8 cellular contexts compared by ENCODE assay signal in genomic region chr14:81220488-81220766, GRCh38. TPM values are rescaled to one million over a fixed set of nuclear protein-coding genes. Genes with fewer than 3 reads are reported as not detected.
DNase-seq lines count a peak whose midpoint lies in the region; ATAC-seq, FAIRE-seq and TF ChIP-seq lines count a peak whose summit lies in the region.

No MANE protein-coding gene starts in this region.

- no peak for TF ChIP-seq CTCF in H9 (conservative IDR thresholded peaks at IDR 0.05)
- no peak for TF ChIP-seq CTCF in fibroblast of pulmonary artery (IDR thresholded peaks at IDR 0.05; ENCODE audit: low read length, missing control alignments)
- TF ChIP-seq CTCF in gastrocnemius medialis (IDR thresholded peaks at IDR 0.05 in 4 of 5, conservative IDR thresholded peaks at IDR 0.05 in 1 of 5): no peak

- H3K27ac ChIP-seq in H9 (ENCODE audit: insufficient read length, low read depth, low read length) (peak overlapping the region; percentile 55), gastrocnemius medialis (peak overlapping the region; percentile 92 to 98 (median 96))

- DNase-seq in H9 (no peak), T-cell (peak in 5 of 34 experiments; percentile 11 to 35 (median 27)), fibroblast of pulmonary artery (ENCODE audit: low read depth) (peak; percentile 26), gastrocnemius medialis (no peak), NCI-H2171 treated with DMSO at 0.1 percent for 48 hours (lab: John Stamatoyannopoulos, UW) (no peak), HTR-8/SVneo (ENCODE audit: insufficient read length, low spot score) (no peak), erythroblast (lab: John Stamatoyannopoulos, UW) (no peak)
- no peak for DNase-seq in effector CD4-positive, alpha-beta T cell

- no peaks in the 10 kb centered on the region for H3K79me1 ChIP-seq in H9 (ENCODE audit: insufficient read depth, low read depth, low read length, poor library complexity, severe bottlenecking)

- peak overlapping the region; percentile 91 to 94 for H3K4me3 Mint-ChIP-seq in H9
- peak overlapping the region; percentile 94 for H3K4me3 Mint-ChIP-seq in T-cell

- CTCF ChIA-PET in T-cell (lab: Charles Lee): interaction anchor here in 1 of 2 donors (0.5 to 1.2 kb wide), 3 partner anchors 49 to 279 kb away, joined by 3 to 4 read pairs (median 3); partner anchors contain the start of gene CEP128

- H4K8ac ChIP-seq in H9 (replicated peaks; ENCODE audit: insufficient read length, low read depth, low read length): no peak overlapping the region

- peaks cover 7% of the 10 kb centered on the region for H3K23me2 ChIP-seq in H9 (ENCODE audit: insufficient read length, low read depth, low read length, poor library complexity, severe bottlenecking)

- H3K4me3 ChIP-seq in fibroblast of pulmonary artery (replicated peaks; ENCODE audit: low read depth, low read length) (peak overlapping the region; percentile 76), gastrocnemius medialis (peak overlapping the region; percentile 74 to 93 (median 90))

- H3K36me3 ChIP-seq in gastrocnemius medialis: peaks cover 0 to 8% of the 10 kb centered on the region in 2 donors

- peak overlapping the region; percentile 62 for H3K18ac ChIP-seq in H9 (ENCODE audit: insufficient read length, low read depth, low read length)

- H2BK15ac ChIP-seq in H9 (ENCODE audit: low read depth, low read length): no peak overlapping the region

- no peaks in the 10 kb centered on the region; the same call in none of the 2 replicates for H3K4me1 ChIP-seq in H9 (ENCODE audit: insufficient read depth, low read length)
- H3K4me1 ChIP-seq in gastrocnemius medialis: peaks cover 27 to 30% of the 10 kb centered on the region in 2 donors

- H3K36me3 Mint-ChIP-seq in H9 (ENCODE audit: insufficient read depth in 1 of 3, low read depth in 3 of 3): peaks cover 13 to 20% (median 17%) of the 10 kb centered on the region in 3 experiments; a peak in 6 of 7 replicates
- H3K36me3 Mint-ChIP-seq in T-cell: peaks cover 12% of the 10 kb centered on the region

- no peak overlapping the region for H2BK5ac ChIP-seq in H9 (ENCODE audit: insufficient read length, low read length)

- H3K4me1 Mint-ChIP-seq in H9 (peaks cover 30 to 31% of the 10 kb centered on the region in 2 experiments), T-cell (peaks cover 38 to 48% (median 39%) of the 10 kb centered on the region in 3 donors)

- in situ Hi-C loops in gastrocnemius medialis (cut with MboI; ENCODE audit: low sequenced_read_pairs in 4 of 4): no loop called here

- H3K14ac ChIP-seq in H9 (ENCODE audit: insufficient read depth, low read length): peak overlapping the region; percentile 80; the same call in 1 of the 2 replicates

- H4K91ac ChIP-seq in H9 (ENCODE audit: insufficient read length, low read depth, low read length): no peak overlapping the region

- ATAC-seq in T-cell (replicated peaks in 1 of 4) (no peak), gastrocnemius medialis (no peak)

- peaks cover 3% of the 10 kb centered on the region; the same call in 1 of the 2 replicates for H3K27me3 Mint-ChIP-seq in H9 (ENCODE audit: low read depth)
- H3K27me3 Mint-ChIP-seq in T-cell: no peaks in the 10 kb centered on the region

- H3T11ph ChIP-seq in H9 (ENCODE audit: low read length): no peak overlapping the region

- H3K4me2 ChIP-seq in H9 (ENCODE audit: insufficient read depth, insufficient read length, low read length): peak overlapping the region; percentile 33

- H4K20me1 ChIP-seq in H9 (ENCODE audit: control insufficient read depth, insufficient read depth, insufficient read length): no peaks in the 10 kb centered on the region

- H3K9me3 ChIP-seq in H9 (ENCODE audit: control insufficient read depth, low read depth, low read length) (no peaks in the 10 kb centered on the region), gastrocnemius medialis (no peaks in the 10 kb centered on the region)

- POLR2A ChIA-PET in T-cell (lab: Charles Lee): interaction anchor here (0.6 to 1.8 kb wide), 4 partner anchors 24 to 313 kb away, joined by 3 to 12 read pairs (median 6); partner anchors contain the start of gene SEL1L (in 1 of the 2)

- intact Hi-C loops in gastrocnemius medialis (cut with DNase I; ENCODE audit: low total_unique reads): loop anchor here (5.0 kb wide), 2 partner anchors 232 to 312 kb away; partner anchors contain the start of gene SEL1L

- no peak overlapping the region for H4K5ac ChIP-seq in H9 (ENCODE audit: insufficient read length, low read depth, low read length)

- no peak overlapping the region; the same call in 1 of the 2 replicates for H3K4ac ChIP-seq in H9 (ENCODE audit: low read depth, low read length)

- no CpG with 5 or more reads among the region's 10 CpGs for WGBS in H9 (ENCODE audit: extremely low coverage, insufficient read length, low lambda C conversion rate)

- peaks cover 11% of the 10 kb centered on the region; the same call in 1 of the 2 replicates for H3K79me2 ChIP-seq in H9 (ENCODE audit: insufficient read depth, low read length)

- H3K27me3 ChIP-seq in H9 (ENCODE audit: insufficient read depth, low read length) (no peaks in the 10 kb centered on the region; the same call in 1 of the 2 replicates), gastrocnemius medialis (no peaks in the 10 kb centered on the region)

- H3K27ac Mint-ChIP-seq in H9 (peak overlapping the region; percentile 96 to 99 (median 98)), T-cell (peak overlapping the region; percentile 98 to 99)

- H3K9me3 Mint-ChIP-seq in H9: peaks cover 0 to 5% of the 10 kb centered on the region in 2 experiments; a peak in 3 of 5 replicates
- no peaks in the 10 kb centered on the region for H3K9me3 Mint-ChIP-seq in T-cell

- H2AFZ ChIP-seq in H9 (ENCODE audit: low read length): no peak overlapping the region

- no peak overlapping the region for H3K23ac ChIP-seq in H9 (ENCODE audit: insufficient read length, low read depth, low read length)

- TF ChIP-seq POLR2A in gastrocnemius medialis (IDR thresholded peaks at IDR 0.05): no peak
- no peak for TF ChIP-seq POLR2A in erythroblast (IDR thresholded peaks at IDR 0.05; ENCODE audit: low read length)

- no peak overlapping the region for H2AK5ac ChIP-seq in H9 (ENCODE audit: insufficient read length, low read length)

- no peak overlapping the region for H2BK120ac ChIP-seq in H9 (ENCODE audit: low read depth, low read length, poor library complexity, severe bottlenecking)

- H3K56ac ChIP-seq in H9 (ENCODE audit: insufficient read length, low read depth, low read length): no peak overlapping the region

- H2BK12ac ChIP-seq in H9 (ENCODE audit: insufficient read length, low read depth, low read length): no peak overlapping the region

- no peak for FAIRE-seq in HTR-8/SVneo (lab: Jason Lieb, UNC)

- peak overlapping the region; percentile 98 for H3K9ac ChIP-seq in H9 (ENCODE audit: extremely low read depth, insufficient read length, low read length)

- no peak overlapping the region for H2BK20ac ChIP-seq in H9 (ENCODE audit: low read depth, low read length, poor library complexity, severe bottlenecking)

RNA-seq across cellular contexts. Expression of gene GTF2A1, which starts 0.3 kb away (rescaled TPM):
- total RNA-seq in H9 (2021) (40.1 and 43.0 TPM in 2 replicates), T-cell (10 to 100 TPM; 21.2 to 34.1 (median 29.3) TPM), gastrocnemius medialis (10 to 100 TPM; 20.4 to 38.3 (median 33.2) TPM)
